ENCODE assay signal across 1 cellular context in genomic region chr11:90836031-90836430, GRCh38.
TF ChIP-seq lines count a peak whose summit lies in the region.

No MANE protein-coding gene starts in this region.

TF ChIP-seq in GM23338, 12 proteins besides CTCF, POLR2A, EP300 and RAD21 (continued from another document):
- TF ChIP-seq EZH2 (IDR thresholded peaks at IDR 0.05; ENCODE audit: low read depth, unreplicated experiment) = no peak
- TF ChIP-seq STAT1 (IDR thresholded peaks at IDR 0.05; ENCODE audit: unreplicated experiment) = no peak
- TF ChIP-seq, protein P1, sequence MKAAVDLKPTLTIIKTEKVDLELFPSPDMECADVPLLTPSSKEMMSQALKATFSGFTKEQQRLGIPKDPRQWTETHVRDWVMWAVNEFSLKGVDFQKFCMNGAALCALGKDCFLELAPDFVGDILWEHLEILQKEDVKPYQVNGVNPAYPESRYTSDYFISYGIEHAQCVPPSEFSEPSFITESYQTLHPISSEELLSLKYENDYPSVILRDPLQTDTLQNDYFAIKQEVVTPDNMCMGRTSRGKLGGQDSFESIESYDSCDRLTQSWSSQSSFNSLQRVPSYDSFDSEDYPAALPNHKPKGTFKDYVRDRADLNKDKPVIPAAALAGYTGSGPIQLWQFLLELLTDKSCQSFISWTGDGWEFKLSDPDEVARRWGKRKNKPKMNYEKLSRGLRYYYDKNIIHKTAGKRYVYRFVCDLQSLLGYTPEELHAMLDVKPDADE (IDR thresholded peaks at IDR 0.05) = no peak
- no peak for TF ChIP-seq NANOG (IDR thresholded peaks at IDR 0.05; ENCODE audit: borderline replicate concordance)
- no peak for TF ChIP-seq JUNB (IDR thresholded peaks at IDR 0.05; ENCODE audit: unreplicated experiment)
- no peak for TF ChIP-seq EZH2phosphoT487 (IDR thresholded peaks at IDR 0.05; ENCODE audit: unreplicated experiment)
TF ChIP-seq in GM23338: peak in this region for 0.
